Comparison of ENCODE assay signal across 29 cellular contexts in the genomic region with DNA sequence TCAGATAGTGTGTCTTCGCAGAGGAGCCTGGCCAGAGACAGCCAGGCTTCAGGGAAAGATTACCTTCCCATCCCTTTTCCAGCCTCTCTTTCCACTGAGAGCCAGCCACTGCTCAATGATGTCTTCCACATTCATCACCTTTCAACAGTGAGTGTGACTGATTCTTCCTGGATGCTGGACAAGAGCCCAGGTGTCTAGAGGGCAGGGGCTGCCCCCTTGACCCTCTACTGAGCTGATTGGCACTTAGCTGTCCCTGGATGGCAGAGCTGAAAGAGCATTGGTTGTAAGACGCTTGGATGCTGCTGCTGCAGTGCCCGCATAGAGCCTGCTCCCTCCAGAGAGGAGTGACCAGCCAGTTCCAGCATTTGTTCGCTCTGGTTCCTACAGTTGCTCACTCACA.
"Had no signal": no experiment of that assay in that cellular context is flagged by ENCODE, and none has a peak within 500 bp of the region (broad histone marks: within the 10 kb centered on the region; RNA-seq: fewer than 3 reads in every experiment).

No MANE protein-coding gene starts in this region.

- H3K4me3 Mint-ChIP-seq: activated CD8-positive, alpha-beta T cell treated with anti-CD3 and anti-CD28 coated beads for 36 hours; activated naive CD4-positive, alpha-beta T cell treated with anti-CD3 and anti-CD28 coated beads, Interleukin-2, amount 50 U/mL, for 24 hours; activated naive CD8-positive, alpha-beta T cell treated with anti-CD3 and anti-CD28 coated beads, Interleukin-2, amount 50 U/mL, for 24 hours; nephron; stimulated activated naive CD8-positive, alpha-beta T cell treated with anti-CD3 and anti-CD28 coated beads, Interleukin-15, Interleukin-2, amounts not matched to agents 100 ng/mL and 50 ng/mL, for 24 hours; T-helper 17 cell; WTC11 had no signal

- H3K4me1 Mint-ChIP-seq: activated naive CD4-positive, alpha-beta T cell treated with anti-CD3 and anti-CD28 coated beads, Interleukin-2, amount 50 U/mL, for 24 hours; activated naive CD8-positive, alpha-beta T cell treated with anti-CD3 and anti-CD28 coated beads, Interleukin-2, amount 50 U/mL, for 24 hours; T-helper 17 cell had no signal

- H3K36me3 ChIP-seq: breast epithelium, esophagus muscularis mucosa, heart left ventricle, left lung, pancreas, prostate gland, thoracic aorta had no signal

- H3K4me1 ChIP-seq: breast epithelium, foreskin keratinocyte, pancreas, prostate gland had no signal

- H3K4me3 ChIP-seq: breast epithelium, esophagus muscularis mucosa, heart left ventricle, left lung, lung, pancreas, prostate gland, smooth muscle cell, thoracic aorta had no signal

- DNase-seq: activated CD4-positive, alpha-beta T cell treated with anti-CD3 and anti-CD28 coated beads, Interleukin-2, amount 50 U/mL, for 1 hour; activated CD8-positive, alpha-beta T cell treated with anti-CD3 and anti-CD28 coated beads for 36 hours; activated naive CD8-positive, alpha-beta T cell treated with anti-CD3 and anti-CD28 coated beads, Interleukin-2, amount 50 U/mL, for 24 hours; activated T-cell treated with anti-CD3 and anti-CD28 coated beads, Interleukin-2, amount 50 U/mL, for 48 hours; amygdala; central memory CD4-positive, alpha-beta T cell; foreskin keratinocyte; heart left ventricle; kidney glomerular epithelial cell; retina; stimulated activated CD4-positive, alpha-beta T cell treated with anti-CD3 and anti-CD28 coated beads, Interleukin-15, amount 100 ng/mL, for 24 hours; stimulated activated CD4-positive, alpha-beta T cell treated with anti-CD3 and anti-CD28 coated beads, Interleukin-2, amount 100 ng/mL, for 24 hours; SW 1271; T-helper 17 cell; T1000; trophoblast cell had no signal

- ATAC-seq: activated CD8-positive, alpha-beta T cell treated with anti-CD3 and anti-CD28 coated beads for 36 hours; activated naive CD8-positive, alpha-beta T cell treated with anti-CD3 and anti-CD28 coated beads, Interleukin-2, amount 50 U/mL, for 24 hours; foreskin keratinocyte; heart left ventricle; left lung; pancreas; T-helper 17 cell had no signal

- H3K27ac Mint-ChIP-seq: activated CD8-positive, alpha-beta T cell treated with anti-CD3 and anti-CD28 coated beads for 36 hours; activated naive CD4-positive, alpha-beta T cell treated with anti-CD3 and anti-CD28 coated beads, Interleukin-2, amount 50 U/mL, for 24 hours; activated naive CD8-positive, alpha-beta T cell treated with anti-CD3 and anti-CD28 coated beads, Interleukin-2, amount 50 U/mL, for 24 hours; activated T-helper 2 cell treated with anti-CD3 and anti-CD28 coated beads, Interferon-gamma antibody, Interleukin-2, Interleukin-4, amounts not matched to agents 10 μg/mL and 5 μg/mL and 100 μg/mL, durations not matched to agents 14 hours and 24 hours and 36 hours; nephron; stimulated activated naive CD8-positive, alpha-beta T cell treated with anti-CD3 and anti-CD28 coated beads, Interleukin-15, Interleukin-2, amounts not matched to agents 100 ng/mL and 50 ng/mL, for 24 hours; T-helper 17 cell; WTC11 had no signal

- H3K9me3 Mint-ChIP-seq: activated CD8-positive, alpha-beta T cell treated with anti-CD3 and anti-CD28 coated beads for 36 hours; activated naive CD4-positive, alpha-beta T cell treated with anti-CD3 and anti-CD28 coated beads, Interleukin-2, amount 50 U/mL, for 24 hours; activated naive CD8-positive, alpha-beta T cell treated with anti-CD3 and anti-CD28 coated beads, Interleukin-2, amount 50 U/mL, for 24 hours; activated T-helper 2 cell treated with anti-CD3 and anti-CD28 coated beads, Interferon-gamma antibody, Interleukin-2, Interleukin-4, amounts not matched to agents 10 μg/mL and 5 μg/mL and 100 μg/mL, durations not matched to agents 14 hours and 24 hours and 36 hours had no signal

- H3K27me3 ChIP-seq: breast epithelium, esophagus muscularis mucosa, foreskin keratinocyte, left lung, pancreas had no signal

- H3K36me3 Mint-ChIP-seq: activated naive CD4-positive, alpha-beta T cell treated with anti-CD3 and anti-CD28 coated beads, Interleukin-2, amount 50 U/mL, for 24 hours; WTC11 had no signal

- H3K9me3 ChIP-seq: pancreas, prostate gland, thoracic aorta had no signal

- H3K27ac ChIP-seq: breast epithelium, esophagus muscularis mucosa, foreskin keratinocyte, heart left ventricle, left lung, pancreas, prostate gland, thoracic aorta had no signal

- H3K27me3 Mint-ChIP-seq: activated naive CD4-positive, alpha-beta T cell treated with anti-CD3 and anti-CD28 coated beads, Interleukin-2, amount 50 U/mL, for 24 hours; T-helper 17 cell had no signal
